Comparison of ENCODE assay signal across 11 cellular contexts in genomic region chr11:10906521-10906920, GRCh38. TPM values are rescaled to one million over a fixed set of nuclear protein-coding genes. Genes with fewer than 3 reads are reported as not detected.
DNase-seq lines count a peak whose midpoint lies in the region; ATAC-seq and TF ChIP-seq lines count a peak whose summit lies in the region.
"Had no signal": no experiment of that assay in that cellular context is flagged by ENCODE, and none has a peak within 500 bp of the region (broad histone marks: within the 10 kb centered on the region; RNA-seq: fewer than 3 reads in every experiment).

No MANE protein-coding gene starts in this region.

- DNase-seq in AG10803 (ENCODE audit: low read depth): peak; percentile 87
- DNase-seq in LHCN-M2 (ENCODE audit: low read depth): peak; percentile 97
- no peak for DNase-seq in astrocyte of the cerebellum (ENCODE audit: low read depth)
- DNase-seq in left colon: no peak
- no peak for DNase-seq in NCI-H1092 treated with DMSO at 0.1 percent for 48 hours (lab: John Stamatoyannopoulos, UW)
- DNase-seq in CD8-positive, alpha-beta T cell: no peak
- DNase-seq in DMS79 treated with DMSO at 0.1 percent for 48 hours (lab: John Stamatoyannopoulos, UW): no peak
- DNase-seq: activated T-cell treated with anti-CD3 and anti-CD28 coated beads, Interleukin-2, amount 50 U/mL, for 72 hours; effector CD8-positive, alpha-beta T cell; testis had no signal

- in situ Hi-C loops in astrocyte of the cerebellum (cut with HindIII; ENCODE audit: low sequenced_read_pairs): no loop called here

- no peaks in the 10 kb centered on the region for H3K9me3 ChIP-seq in CD8-positive, alpha-beta T cell (ENCODE audit: low read length)
- H3K9me3 ChIP-seq: testis had no signal

- H3K36me3 Mint-ChIP-seq in CD8-positive, alpha-beta T cell: no peaks in the 10 kb centered on the region

- TF ChIP-seq CTCF in AG10803 (conservative IDR thresholded peaks at IDR 0.05; ENCODE audit: low read length) (peak; percentile 39), astrocyte of the cerebellum (IDR thresholded peaks at IDR 0.05; ENCODE audit: low read depth, low read length, missing control alignments) (peak; percentile 14)
- TF ChIP-seq CTCF in CD8-positive, alpha-beta T cell (IDR thresholded peaks at IDR 0.05): no peak

- intact Hi-C loops in left colon (cut with DNase I, micrococcal nuclease): no loop called here
- intact Hi-C loops in CD8-positive, alpha-beta T cell (cut with DNase I, micrococcal nuclease): loop anchor here (1.0 to 2.0 kb wide), 3 partner anchors 28 to 114 kb away; no protein-coding TSS in a partner anchor

- H3K4me3 ChIP-seq in AG10803 (ENCODE audit: low read length) (no peak overlapping the region), astrocyte of the cerebellum (ENCODE audit: low read depth, low read length) (no peak overlapping the region)
- no peak overlapping the region for H3K4me3 ChIP-seq in CD8-positive, alpha-beta T cell (ENCODE audit: low read depth, low read length)
- H3K4me3 ChIP-seq: testis had no signal

- CTCF ChIA-PET in CD8-positive, alpha-beta T cell (lab: Charles Lee): interaction anchor here (0.8 to 4.1 kb wide), 6 partner anchors 12 to 117 kb away, joined by 3 to 28 read pairs (median 5); no protein-coding TSS in a partner anchor

- no peak overlapping the region for H3K27ac Mint-ChIP-seq in CD8-positive, alpha-beta T cell
- H3K27ac Mint-ChIP-seq: activated T-cell treated with anti-CD3 and anti-CD28 coated beads, Interleukin-2, amount 50 U/mL, for 72 hours had no signal

- H3K27me3 ChIP-seq in CD8-positive, alpha-beta T cell (ENCODE audit: insufficient read depth, low read length): no peaks in the 10 kb centered on the region
- H3K27me3 ChIP-seq: testis had no signal

- ATAC-seq in left colon (peak; percentile 44), GM21619 (IDR thresholded peaks at IDR 0.05; ENCODE audit: unreplicated experiment) (no peak)
- no peak for ATAC-seq in CD8-positive, alpha-beta T cell
- ATAC-seq: activated T-cell treated with anti-CD3 and anti-CD28 coated beads, Interleukin-2, amount 50 U/mL, for 72 hours had no signal

- no peaks in the 10 kb centered on the region for H3K4me1 Mint-ChIP-seq in CD8-positive, alpha-beta T cell (ENCODE audit: low read depth)

- no peaks in the 10 kb centered on the region for H3K9me3 Mint-ChIP-seq in CD8-positive, alpha-beta T cell
- H3K9me3 Mint-ChIP-seq: activated T-cell treated with anti-CD3 and anti-CD28 coated beads, Interleukin-2, amount 50 U/mL, for 72 hours had no signal

- no peak overlapping the region for H3K4me3 Mint-ChIP-seq in CD8-positive, alpha-beta T cell
- H3K4me3 Mint-ChIP-seq: activated T-cell treated with anti-CD3 and anti-CD28 coated beads, Interleukin-2, amount 50 U/mL, for 72 hours had no signal

- no peaks in the 10 kb centered on the region for H3K36me3 ChIP-seq in CD8-positive, alpha-beta T cell (ENCODE audit: insufficient read depth, low read length)

- no peak overlapping the region for H3K27ac ChIP-seq in CD8-positive, alpha-beta T cell (ENCODE audit: low read depth, low read length)
- H3K27ac ChIP-seq: testis had no signal

- H3K4me1 ChIP-seq in CD8-positive, alpha-beta T cell (ENCODE audit: insufficient read depth, low read length): no peaks in the 10 kb centered on the region
- H3K4me1 ChIP-seq: testis had no signal

- POLR2A ChIA-PET in CD8-positive, alpha-beta T cell (lab: Charles Lee): no interaction called here

- peaks cover 4% of the 10 kb centered on the region for H3K27me3 Mint-ChIP-seq in CD8-positive, alpha-beta T cell (ENCODE audit: low read depth)

RNA-seq across cellular contexts. Expression of gene ZBED5, which starts 48.7 kb away (rescaled TPM):
- 31.0 and 47.2 TPM in 2 replicates for total RNA-seq in LHCN-M2 (2014; rRNA removed)
- 10.6 TPM for polyA plus RNA-seq in LHCN-M2 (2012)
- 10 to 100 TPM; 36.9 to 37.5 TPM for total RNA-seq in left colon
- total RNA-seq in CD8-positive, alpha-beta T cell: 10 to 100 TPM; 57.5 to 59.2 TPM

Comparison
In these comparisons a context has a peak if more than half of its experiments do, and no peak if none do; other contexts are left out.
1. DNase-seq: peak in AG10803 (single experiment) and LHCN-M2 (single experiment); none in astrocyte of the cerebellum (single experiment), left colon (0 of 2), NCI-H1092 treated with DMSO at 0.1 percent for 48 hours (single experiment), CD8-positive, alpha-beta T cell (0 of 7) and DMS79 treated with DMSO at 0.1 percent for 48 hours (single experiment).
2. intact Hi-C loops: an anchor here in CD8-positive, alpha-beta T cell (1.0 to 2.0 kb wide); none called in left colon.